8 cellular contexts compared by ENCODE assay signal in the genomic region with DNA sequence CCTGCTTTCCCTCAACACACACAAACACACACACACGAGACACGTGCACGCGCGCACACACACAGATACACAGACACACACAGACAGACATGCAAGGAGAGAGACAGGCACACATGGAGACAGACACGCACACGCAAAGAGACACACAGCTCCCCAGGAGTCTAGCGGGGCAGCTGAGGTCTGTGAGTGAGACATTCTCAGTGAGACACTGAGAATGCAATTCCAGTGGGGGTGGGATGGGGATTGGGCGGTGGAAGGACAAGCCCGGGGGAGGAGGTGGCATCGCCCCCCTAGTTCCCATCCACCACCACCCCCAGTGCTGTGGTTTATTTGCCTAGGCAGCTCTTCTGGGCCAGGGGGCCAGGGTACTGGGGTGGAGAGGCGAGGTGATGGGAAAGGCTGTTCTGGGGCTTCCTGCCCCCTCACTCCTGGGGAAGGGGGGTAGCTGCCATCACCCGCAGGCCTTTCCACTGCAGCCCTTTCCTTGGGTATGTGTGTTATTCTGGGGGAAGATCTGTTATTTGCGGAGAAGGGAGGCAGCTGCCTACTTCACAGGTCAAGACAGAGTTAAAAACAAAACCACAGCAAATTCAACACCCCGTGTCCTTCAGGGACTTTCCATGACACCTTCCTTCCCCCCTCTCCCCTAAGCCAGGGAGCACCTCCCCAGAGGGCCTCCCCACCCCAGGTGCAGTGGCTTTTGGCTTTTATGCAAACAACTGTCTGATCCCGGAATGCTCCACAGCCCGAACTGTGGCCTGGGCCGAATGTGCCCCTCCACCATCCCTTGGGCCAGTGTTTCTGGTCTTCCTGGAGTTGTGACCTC. TPM values are rescaled to one million over a fixed set of nuclear protein-coding genes. Genes with fewer than 3 reads are reported as not detected.
DNase-seq lines count a peak whose midpoint lies in the region; ATAC-seq, FAIRE-seq and TF ChIP-seq lines count a peak whose summit lies in the region.

No MANE protein-coding gene starts in this region.

- TF ChIP-seq CTCF in left ventricle myocardium inferior (IDR thresholded peaks at IDR 0.05; ENCODE audit: borderline replicate concordance) = no peak
- no peak for TF ChIP-seq CTCF in esophagus squamous epithelium (IDR thresholded peaks at IDR 0.05)

- TF ChIP-seq POLR2A in esophagus squamous epithelium (IDR thresholded peaks at IDR 0.05) = no peak

- intact Hi-C loops in left ventricle myocardium inferior (cut with micrococcal nuclease) = no loop called here
- intact Hi-C loops in left cardiac atrium (cut with DNase I) = no loop called here
- intact Hi-C loops in esophagus squamous epithelium (cut with DNase I) = loop anchor here (5.0 kb wide), 1 partner anchor 133 kb away; no protein-coding TSS in a partner anchor

- H3K4me3 ChIP-seq in left ventricle myocardium inferior = no peak overlapping the region
- no peak overlapping the region for H3K4me3 ChIP-seq in esophagus squamous epithelium

- H3K27me3 ChIP-seq in left ventricle myocardium inferior (ENCODE audit: low read depth) (peaks cover 8% of the 10 kb centered on the region), esophagus squamous epithelium (peaks cover 0 to 8% (median 0%) of the 10 kb centered on the region in 4 donors)

- ATAC-seq in left cardiac atrium (no peak), HG02938 (IDR thresholded peaks at IDR 0.05; ENCODE audit: unreplicated experiment) (no peak)

- DNase-seq in left ventricle myocardium inferior (no peak), left cardiac atrium (no peak), esophagus squamous epithelium (lab: John Stamatoyannopoulos, UW) (no peak), RCC 7860 (ENCODE audit: low spot score) (no peak), COLO829 (ENCODE audit: low spot score) (no peak)
- peak; percentile 56 for DNase-seq in activated CD4-positive, alpha-beta T cell treated with anti-CD3 and anti-CD28 coated beads, Interleukin-2, amount 50 U/mL, for 1 hour
- DNase-seq in stimulated activated CD8-positive, alpha-beta memory T cell treated with anti-CD3 and anti-CD28 coated beads, Interleukin-15, amount 100 ng/mL, for 48 hours (ENCODE audit: low read depth in 2 of 2) = peak; percentile 35 to 55

- FAIRE-seq in RCC 7860 (lab: Jason Lieb, UNC) = no peak

- 59 to 62% methylated on average over 10 to 11 of the region's 18 CpGs for WGBS in esophagus squamous epithelium, 2 donors

- no peaks in the 10 kb centered on the region for H3K36me3 ChIP-seq in left ventricle myocardium inferior
- H3K36me3 ChIP-seq in esophagus squamous epithelium = no peaks in the 10 kb centered on the region

- no peaks in the 10 kb centered on the region for H3K9me3 ChIP-seq in left ventricle myocardium inferior (replicated peaks)
- no peaks in the 10 kb centered on the region for H3K9me3 ChIP-seq in esophagus squamous epithelium

- H3K27ac ChIP-seq in left ventricle myocardium inferior (replicated peaks) (peak overlapping the region; percentile 94), esophagus squamous epithelium (peak overlapping the region; percentile 83 to 95 (median 92))

- H3K4me1 ChIP-seq in left ventricle myocardium inferior (peaks cover 31% of the 10 kb centered on the region), esophagus squamous epithelium (peaks cover 15 to 31% (median 18%) of the 10 kb centered on the region in 3 donors)

RNA-seq across cellular contexts. Expression of a gene that starts 18.0 kb away (rescaled TPM):
- 1.1 TPM for total RNA-seq in left ventricle myocardium inferior
- 1 to 10 TPM; 1.3 to 2.5 TPM for total RNA-seq in left cardiac atrium
- total RNA-seq in esophagus squamous epithelium = 10 to 100 TPM; 25.1 to 62.1 (median 55.9) TPM

RNA-seq across cellular contexts. Expression of a gene that starts 25.4 kb away (rescaled TPM):
- total RNA-seq in left ventricle myocardium inferior (57.1 TPM), left cardiac atrium (10 to 100 TPM; 48.7 to 55.3 TPM), esophagus squamous epithelium (10 to 100 TPM; 44.4 to 55.2 (median 53.2) TPM)

RNA-seq across cellular contexts. Expression of a gene that starts 55.9 kb away (rescaled TPM):
- total RNA-seq in left ventricle myocardium inferior (61.0 TPM), left cardiac atrium (10 to 100 TPM; 72.7 to 78.5 TPM), esophagus squamous epithelium (100 to 1,000 TPM in 1 of 4 donors, 10 to 100 TPM in 3; 75.2 to 170 (median 86.5) TPM)

Comparison
In these comparisons a context has a peak if more than half of its experiments do, and no peak if none do; other contexts are left out.
1. DNase-seq: peak in activated CD4-positive, alpha-beta T cell treated with anti-CD3 and anti-CD28 coated beads, Interleukin-2, amount 50 U/mL, for 1 hour (single experiment) and stimulated activated CD8-positive, alpha-beta memory T cell treated with anti-CD3 and anti-CD28 coated beads, Interleukin-15, amount 100 ng/mL, for 48 hours (2 of 2); none in left ventricle myocardium inferior (single experiment), left cardiac atrium (single experiment), esophagus squamous epithelium (single experiment), RCC 7860 (single experiment) and COLO829 (single experiment).
2. RNA of a gene that starts 18.0 kb away (total RNA-seq): 25.1 to 62.1 TPM in esophagus squamous epithelium; 1.3 to 2.5 TPM in left cardiac atrium and 1.1 TPM in left ventricle myocardium inferior (single experiment); every median in the first group is over 4 times any median in the second.